Comparison of ENCODE assay signal across 8 cellular contexts in genomic region chr1:15027515-15027948, GRCh38.
A peak's percentile ranks its signal among the peaks of the same experiment; 100 is the strongest.
DNase-seq lines count a peak whose midpoint lies in the region; ATAC-seq and TF ChIP-seq lines count a peak whose summit lies in the region.

No MANE protein-coding gene starts in this region.

- ATAC-seq in GM19351 (IDR thresholded peaks at IDR 0.05; ENCODE audit: unreplicated experiment) (no peak), GM21526 (IDR thresholded peaks at IDR 0.05; ENCODE audit: low FRiP score, unreplicated experiment) (no peak)

- H3K27ac ChIP-seq in esophagus squamous epithelium = peak overlapping the region; percentile 11 to 81 (median 68)
- H3K27ac ChIP-seq in transverse colon = no peak overlapping the region

- DNase-seq in GM10266 (ENCODE audit: extremely low spot score) = peak; percentile 69
- DNase-seq in M059J (ENCODE audit: low read depth) = peak; percentile 63
- peak; percentile 57 to 66 for DNase-seq in activated CD4-positive, alpha-beta T cell treated with anti-CD3 and anti-CD28 coated beads, Interleukin-2, amount 50 U/mL, for 48 hours
- DNase-seq in esophagus squamous epithelium (lab: John Stamatoyannopoulos, UW) = no peak
- DNase-seq in myocyte (ENCODE audit: low read depth) = peak; percentile 77
- DNase-seq in transverse colon = peak; percentile 78

- no peak overlapping the region for H3K4me3 ChIP-seq in esophagus squamous epithelium
- no peak overlapping the region for H3K4me3 ChIP-seq in transverse colon

- H3K4me1 ChIP-seq in esophagus squamous epithelium (peaks cover 0 to 60% (median 18%) of the 10 kb centered on the region in 3 donors), transverse colon (peaks cover 0 to 11% (median 0%) of the 10 kb centered on the region in 4 donors)

- in situ Hi-C loops in transverse colon (cut with MboI; ENCODE audit: low pct_ligation_motif_present in 1 of 4, low pct_unique_long_range_greater_than_20kb in 1 of 4, low sequenced_read_pairs in 3 of 4) = loop anchor here (10.0 to 25.0 kb wide), 5 partner anchors 103 to 1065 kb away; no protein-coding TSS in a partner anchor

- no peak for TF ChIP-seq EP300 in transverse colon (IDR thresholded peaks at IDR 0.05; ENCODE audit: low read depth)

- H3K27me3 ChIP-seq in esophagus squamous epithelium (no peaks in the 10 kb centered on the region), transverse colon (no peaks in the 10 kb centered on the region)

- H3K36me3 ChIP-seq in esophagus squamous epithelium (no peaks in the 10 kb centered on the region), transverse colon (no peaks in the 10 kb centered on the region)

- WGBS in esophagus squamous epithelium, 2 donors = 51 to 55% methylated on average over 6 of the region's 11 CpGs
- 39% methylated on average over 11 of the region's 11 CpGs; no CpG with 5 or more reads in 1 of the 2 donors for WGBS in transverse colon (ENCODE audit: low coverage in 1 of 2), 2 donors

- no peaks in the 10 kb centered on the region for H3K9me3 ChIP-seq in esophagus squamous epithelium
- no peaks in the 10 kb centered on the region for H3K9me3 ChIP-seq in transverse colon

- intact Hi-C loops in esophagus squamous epithelium (cut with DNase I) (no loop called here), transverse colon (cut with DNase I; ENCODE audit: low total_unique reads) (loop anchor here (10.0 kb wide), 1 partner anchor 113 kb away; no protein-coding TSS in a partner anchor)

- TF ChIP-seq CTCF in GM10266 (IDR thresholded peaks at IDR 0.05; ENCODE audit: control insufficient read depth, insufficient read depth, low read depth, missing control alignments) (peak; percentile 66), esophagus squamous epithelium (IDR thresholded peaks at IDR 0.05) (peak; percentile 63 to 88 (median 82)), transverse colon (IDR thresholded peaks at IDR 0.05) (peak; percentile 78 to 90 (median 87))

- TF ChIP-seq POLR2A in esophagus squamous epithelium (IDR thresholded peaks at IDR 0.05) (no peak), transverse colon (IDR thresholded peaks at IDR 0.05) (no peak)

Comparison
In these comparisons a context has a peak if more than half of its experiments do, and no peak if none do; other contexts are left out.
1. H3K27ac ChIP-seq: peak in esophagus squamous epithelium (4 of 4); none in transverse colon (0 of 4).
2. Peak in every context shown above with its lines, with median percentiles within 50 percentile points of each other: CTCF ChIP-seq.